ENCODE assay signal across 33 cellular contexts in genomic region chr16:12298285-12298684, GRCh38.
"Had no signal": no experiment of that assay in that cellular context is flagged by ENCODE, and none has a peak within 500 bp of the region (broad histone marks: within the 10 kb centered on the region; RNA-seq: fewer than 3 reads in every experiment).

No MANE protein-coding gene starts in this region.

- H3K4me3 ChIP-seq: adrenal gland, ascending aorta, body of pancreas, breast epithelium, cardiac muscle cell had no signal

- ATAC-seq: activated naive CD4-positive, alpha-beta T cell treated with anti-CD3 and anti-CD28 coated beads, Interleukin-2, amount 50 U/mL, for 72 hours; activated naive CD8-positive, alpha-beta T cell treated with anti-CD3 and anti-CD28 coated beads, Interleukin-2, amount 50 U/mL, for 24 hours; activated T-cell treated with anti-CD3 and anti-CD28 coated beads, Interleukin-2, amount 50 U/mL, for 4 hours; activated T-cell treated with anti-CD3 and anti-CD28 coated beads, Interleukin-2, amount 50 U/mL, for 72 hours; activated T-helper 17 cell treated with anti-CD3 and anti-CD28 coated beads, Interleukin-2, amount 50 U/mL, for 72 hours; body of pancreas had no signal

- DNase-seq: activated effector memory CD4-positive, alpha-beta T cell treated with anti-CD3 and anti-CD28 coated beads, Interleukin-2, amount 50 U/mL, for 16 hours; activated effector memory CD4-positive, alpha-beta T cell treated with Interleukin-2 at 50 U/mL for 16 hours; activated gamma-delta T cell; activated gamma-delta T cell treated with Interleukin-2 at 50 U/mL for 16 hours; activated naive CD4-positive, alpha-beta T cell; activated naive CD4-positive, alpha-beta T cell treated with anti-CD3 and anti-CD28 coated beads for 36 hours; activated naive CD4-positive, alpha-beta T cell treated with anti-CD3 and anti-CD28 coated beads, Interleukin-2, amount 10 ng/mL, durations not matched to agents 7 days and 5 days; activated naive CD4-positive, alpha-beta T cell treated with anti-CD3 and anti-CD28 coated beads, Interleukin-2, amount 50 U/mL, for 16 hours; activated naive CD4-positive, alpha-beta T cell treated with Interleukin-2 at 50 U/mL for 16 hours; activated naive CD8-positive, alpha-beta T cell treated with anti-CD3 and anti-CD28 coated beads for 36 hours; activated naive CD8-positive, alpha-beta T cell treated with anti-CD3 and anti-CD28 coated beads, Interleukin-2, amount 10 ng/mL, durations not matched to agents 7 days and 5 days; activated naive CD8-positive, alpha-beta T cell treated with anti-CD3 and anti-CD28 coated beads, Interleukin-2, amount 50 U/mL, for 24 hours; activated T-cell treated with anti-CD3 and anti-CD28 coated beads, Interleukin-2, amount 50 U/mL, for 24 hours; activated T-cell treated with anti-CD3 and anti-CD28 coated beads, Interleukin-2, amount 50 U/mL, for 4 hours; activated T-cell treated with anti-CD3 and anti-CD28 coated beads, Interleukin-2, amount 50 U/mL, for 48 hours; activated T-cell treated with anti-CD3 and anti-CD28 coated beads, Interleukin-2, amount 50 U/mL, for 72 hours; adrenal gland; amniotic stem cell; amygdala; anterior cingulate cortex; aorta; body of pancreas; brain microvascular endothelial cell; caudate nucleus; central memory CD4-positive, alpha-beta T cell; cerebellar nuclear complex had no signal

- H3K9me3 ChIP-seq: adrenal gland, ascending aorta, body of pancreas, breast epithelium had no signal

- H3K4me1 ChIP-seq: adrenal gland, ascending aorta, body of pancreas, breast epithelium had no signal

- H3K27me3 ChIP-seq: adrenal gland, ascending aorta, body of pancreas, brain microvascular endothelial cell, breast epithelium, cardiac muscle cell had no signal

- FAIRE-seq: astrocyte, bronchial epithelial cell had no signal

- H3K36me3 ChIP-seq: adrenal gland, ascending aorta, brain microvascular endothelial cell, breast epithelium, cardiac muscle cell had no signal

- H3K27ac ChIP-seq: adrenal gland, ascending aorta, body of pancreas, brain microvascular endothelial cell, breast epithelium, cardiac muscle cell had no signal
